ENCODE assay signal across 9 cellular contexts in genomic region chr3:42043116-42043796, GRCh38. TPM values are rescaled to one million over a fixed set of nuclear protein-coding genes. Genes with fewer than 3 reads are reported as not detected.
A peak's percentile ranks its signal among the peaks of the same experiment; 100 is the strongest.
DNase-seq lines count a peak whose midpoint lies in the region; ATAC-seq, FAIRE-seq and TF ChIP-seq lines count a peak whose summit lies in the region.
"Had no signal": no experiment of that assay in that cellular context is flagged by ENCODE, and none has a peak within 500 bp of the region (broad histone marks: within the 10 kb centered on the region; RNA-seq: fewer than 3 reads in every experiment).

No MANE protein-coding gene starts in this region.

- POLR2A ChIA-PET in A549 (lab: Yijun Ruan, JAX): interaction anchor here (0.6 to 1.0 kb wide), 3 partner anchors 21 to 36 kb away, joined by 3 read pairs; no protein-coding TSS in a partner anchor

- H3K9me3 Mint-ChIP-seq in chondrocyte (ENCODE audit: low read depth): no peaks in the 10 kb centered on the region
- H3K9me3 Mint-ChIP-seq in activated T-helper 17 cell treated with anti-CD3 and anti-CD28 coated beads, Interleukin-2, amount 50 U/mL, for 72 hours: no peaks in the 10 kb centered on the region

- no peaks in the 10 kb centered on the region for H3K9me3 ChIP-seq in A549

- 17% methylated on average over 8 of the region's 9 CpGs for WGBS in A549 (ENCODE audit: missing lambda C conversion rate)

- no peak for FAIRE-seq in A549 (lab: Jason Lieb, UNC)

- no peak for TF ChIP-seq EP300 in A549 (IDR thresholded peaks at IDR 0.05)

- H3K36me3 Mint-ChIP-seq in chondrocyte (ENCODE audit: low read depth): no peaks in the 10 kb centered on the region
- no peaks in the 10 kb centered on the region for H3K36me3 Mint-ChIP-seq in activated T-helper 17 cell treated with anti-CD3 and anti-CD28 coated beads, Interleukin-2, amount 50 U/mL, for 72 hours (ENCODE audit: low read depth)

- peak overlapping the region; percentile 90 for H3K4me2 ChIP-seq in A549
- H3K4me2 ChIP-seq: PC-9 had no signal

- CTCF ChIA-PET in A549 (lab: Yijun Ruan, JAX): interaction anchor here (1.8 kb wide), 1 partner anchor 57 kb away, joined by 4 read pairs; no protein-coding TSS in a partner anchor

- TF ChIP-seq POLR2A in A549 (IDR thresholded peaks at IDR 0.05; ENCODE audit: low read length): no peak

- TF ChIP-seq RAD21 in A549 (conservative IDR thresholded peaks at IDR 0.05 in 1 of 2, IDR thresholded peaks at IDR 0.05 in 1 of 2): no peak

- H3K27ac ChIP-seq in A549: peak overlapping the region; percentile 75 to 78
- H3K27ac ChIP-seq: PC-9 had no signal

- H3K27ac Mint-ChIP-seq in chondrocyte (ENCODE audit: unreplicated experiment): peak overlapping the region; percentile 99
- no peak overlapping the region for H3K27ac Mint-ChIP-seq in activated T-helper 17 cell treated with anti-CD3 and anti-CD28 coated beads, Interleukin-2, amount 50 U/mL, for 72 hours

- peak overlapping the region; percentile 44 for H3K4me3 Mint-ChIP-seq in chondrocyte (ENCODE audit: unreplicated experiment)
- H3K4me3 Mint-ChIP-seq in activated T-helper 17 cell treated with anti-CD3 and anti-CD28 coated beads, Interleukin-2, amount 50 U/mL, for 72 hours: no peak overlapping the region

- H3K4me1 ChIP-seq in A549: peaks cover 49% of the 10 kb centered on the region

- peak; percentile 89 to 92 for ATAC-seq in A549
- no peak for ATAC-seq in activated T-helper 17 cell treated with anti-CD3 and anti-CD28 coated beads, Interleukin-2, amount 50 U/mL, for 72 hours (replicated peaks)

- H3K27me3 Mint-ChIP-seq in chondrocyte (ENCODE audit: low read depth): no peaks in the 10 kb centered on the region
- no peaks in the 10 kb centered on the region for H3K27me3 Mint-ChIP-seq in activated T-helper 17 cell treated with anti-CD3 and anti-CD28 coated beads, Interleukin-2, amount 50 U/mL, for 72 hours

- peaks cover 55% of the 10 kb centered on the region for H3K4me1 Mint-ChIP-seq in chondrocyte (ENCODE audit: low read depth)
- H3K4me1 Mint-ChIP-seq in activated T-helper 17 cell treated with anti-CD3 and anti-CD28 coated beads, Interleukin-2, amount 50 U/mL, for 72 hours: peaks cover 6% of the 10 kb centered on the region

- H3K4me3 ChIP-seq in A549: 0 out of 3 replicates have a peak overlapping the region, but pooled peaks have one; percentile 20
- H3K4me3 ChIP-seq: PC-9 had no signal

- TF ChIP-seq CTCF in A549 (IDR thresholded peaks at IDR 0.05): no peak
- no peak for TF ChIP-seq CTCF in chondrocyte (IDR thresholded peaks at IDR 0.05)

- DNase-seq in A549 (ENCODE audit: low read depth in 1 of 2, low spot score in 1 of 2): peak in 1 of 2 experiments; percentile 81
- peak; percentile 79 for DNase-seq in NCI-H1092 treated with DMSO at 0.1 percent for 48 hours (lab: John Stamatoyannopoulos, UW)
- no peak for DNase-seq in chondrocyte (ENCODE audit: low spot score)
- peak; percentile 97 for DNase-seq in lung microvascular endothelial cell (ENCODE audit: low read depth in 2 of 2)
- no peak for DNase-seq in GOT3 (lab: John Stamatoyannopoulos, UW)
- DNase-seq in ureter (ENCODE audit: low spot score): no peak
- DNase-seq in stimulated activated CD4-positive, alpha-beta T cell treated with anti-CD3 and anti-CD28 coated beads, Interleukin-4, amount 100 ng/mL, for 4 hours: no peak

TF ChIP-seq in A549, 52 proteins besides CTCF, POLR2A, EP300 and RAD21:
- TF ChIP-seq CBX2 (IDR thresholded peaks at IDR 0.05; ENCODE audit: borderline replicate concordance, low read depth): no peak
- no peak for TF ChIP-seq KDM1A (IDR thresholded peaks at IDR 0.05; ENCODE audit: low read depth)
- TF ChIP-seq RCOR1 (IDR thresholded peaks at IDR 0.05; ENCODE audit: low read depth, low read length): no peak
- TF ChIP-seq REST (IDR thresholded peaks at IDR 0.05): no peak
- no peak for TF ChIP-seq E2F6 (IDR thresholded peaks at IDR 0.05; ENCODE audit: borderline replicate concordance, low read depth)
- no peak for TF ChIP-seq RARB (CRISPR knock-in tag; IDR thresholded peaks at IDR 0.05)
- no peak for TF ChIP-seq HES2 (IDR thresholded peaks at IDR 0.05)
- no peak for TF ChIP-seq KDM5A (IDR thresholded peaks at IDR 0.05)
- no peak for TF ChIP-seq MAFK (IDR thresholded peaks at IDR 0.05; ENCODE audit: partially characterized antibody)
- no peak for TF ChIP-seq HOXA7 (CRISPR knock-in tag; IDR thresholded peaks at IDR 0.05)
- TF ChIP-seq SREBF2 (IDR thresholded peaks at IDR 0.05): no peak
- no peak for TF ChIP-seq HOXB13 (CRISPR knock-in tag; IDR thresholded peaks at IDR 0.05; ENCODE audit: low read depth)

RNA-seq across cellular contexts. Expression of gene TRAK1, which starts 47.9 kb away (rescaled TPM):
- polyA plus RNA-seq in A549 (2011; rRNA removed) (22.3 and 24.5 TPM in 2 replicates), A549 (2017; fragmentation: RNase III; extraction: RNeasy Plus Mini Kit Qiagen cat#74134 plus additional on column Dnase treatment) (10.3 to 12.9 TPM (median 12.2 TPM) in 3 replicates)
- 10.9 and 11.9 TPM in 2 replicates for polyA plus RNA-seq in A549 (2012; cell fraction: cytosol; rRNA removed)
- polyA plus RNA-seq in A549 (2012; cell fraction: nucleus; rRNA removed): 14.7 and 15.0 TPM in 2 replicates
- 31.7 and 35.0 TPM in 2 replicates for polyA minus RNA-seq in A549 (2011; rRNA and poly(A)+ RNA removed)
- total RNA-seq in chondrocyte (38.1 to 53.7 TPM (median 51.2 TPM) in 3 replicates), lung microvascular endothelial cell (21.2 and 32.0 TPM in 2 replicates), ureter (142 TPM)
- total RNA-seq in activated T-helper 17 cell treated with anti-CD3 and anti-CD28 coated beads, Interleukin-2, amount 50 U/mL, for 72 hours: 10 to 100 TPM; 17.4 to 23.8 TPM

Comparison
In these comparisons a context has a peak if more than half of its experiments do, and no peak if none do; other contexts are left out.
1. DNase-seq: peak in NCI-H1092 treated with DMSO at 0.1 percent for 48 hours (single experiment) and lung microvascular endothelial cell (2 of 2); none in chondrocyte (single experiment), GOT3 (single experiment), ureter (single experiment) and stimulated activated CD4-positive, alpha-beta T cell treated with anti-CD3 and anti-CD28 coated beads, Interleukin-4, amount 100 ng/mL, for 4 hours (0 of 2).